Comparison of ENCODE assay signal across 29 cellular contexts in genomic region chr7:29539471-29539870, GRCh38. TPM values are rescaled to one million over a fixed set of nuclear protein-coding genes. Genes with fewer than 3 reads are reported as not detected.
"Had no signal": no experiment of that assay in that cellular context is flagged by ENCODE, and none has a peak within 500 bp of the region (broad histone marks: within the 10 kb centered on the region; RNA-seq: fewer than 3 reads in every experiment).

No MANE protein-coding gene starts in this region.

- H3K9ac ChIP-seq: KMS-11, SK-N-SH had no signal

- H3K4me2 ChIP-seq: KMS-11, SK-N-SH had no signal

- DNase-seq: activated CD4-positive, alpha-beta memory T cell treated with anti-CD3 and anti-CD28 coated beads, Interleukin-2, amount 10 ng/mL, durations not matched to agents 7 days and 5 days; activated CD4-positive, alpha-beta T cell treated with anti-CD3 and anti-CD28 coated beads for 36 hours; activated CD8-positive, alpha-beta memory T cell treated with anti-CD3 and anti-CD28 coated beads for 24 hours; activated CD8-positive, alpha-beta memory T cell treated with anti-CD3 and anti-CD28 coated beads, Interleukin-2, amount 10 ng/mL, durations not matched to agents 7 days and 5 days; activated CD8-positive, alpha-beta memory T cell treated with anti-CD3 and anti-CD28 coated beads, Interleukin-2, amount 50 U/mL, for 48 hours; activated effector memory CD4-positive, alpha-beta T cell treated with anti-CD3 and anti-CD28 coated beads, Interleukin-2, amount 50 U/mL, for 16 hours; activated naive CD4-positive, alpha-beta T cell; activated naive CD4-positive, alpha-beta T cell treated with anti-CD3 and anti-CD28 coated beads, Interleukin-2, amount 50 U/mL, for 16 hours; activated naive CD8-positive, alpha-beta T cell treated with anti-CD3 and anti-CD28 coated beads for 36 hours; activated T-cell treated with anti-CD3 and anti-CD28 coated beads, Interleukin-2, amount 50 U/mL, for 48 hours; amniotic stem cell; aorta; brain microvascular endothelial cell; NCI-H1092 treated with DMSO at 0.1 percent for 48 hours; NCI-H1417; NCI-H146; NCI-H187 treated with DMSO at 0.1 percent for 48 hours; NCI-H2081; NCI-H226; NCI-H524 treated with DMSO at 0.1 percent for 48 hours; NCI-H748 treated with DMSO at 0.1 percent for 48 hours; NK-92 treated with Interleukin-12 subunit alpha and Interleukin-12 subunit beta, amount 100 ng/mL, for 24 hours; SHP77 treated with DMSO at 0.1 percent for 48 hours; SK-N-SH had no signal

- H3K9me2 ChIP-seq: SK-N-SH had no signal

- H3K27ac ChIP-seq: brain microvascular endothelial cell, KMS-11, SJSA1 had no signal

- ATAC-seq: activated CD4-positive, alpha-beta T cell treated with anti-CD3 and anti-CD28 coated beads for 36 hours; activated CD4-positive, CD25-positive, alpha-beta regulatory T cell treated with anti-CD3 and anti-CD28 coated beads, Interleukin-2, amount 50 U/mL, for 24 hours; activated CD8-positive, alpha-beta memory T cell treated with anti-CD3 and anti-CD28 coated beads, Interleukin-2, amount 10 ng/mL, durations not matched to agents 7 days and 5 days had no signal

- H3K9me3 ChIP-seq: SJSA1 had no signal

- H3K36me3 ChIP-seq: brain microvascular endothelial cell, SJSA1 had no signal

- H3K4me3 ChIP-seq: SJSA1 had no signal

- H3K4me1 ChIP-seq: SJSA1 had no signal

- H3K27me3 ChIP-seq: brain microvascular endothelial cell, SJSA1 had no signal

RNA-seq across cellular contexts. Expression of gene PRR15, which starts 24.2 kb away (rescaled TPM):
- total RNA-seq: activated CD4-positive, alpha-beta memory T cell treated with anti-CD3 and anti-CD28 coated beads, Interleukin-2, amount 10 ng/mL, durations not matched to agents 7 days and 5 days; activated CD4-positive, alpha-beta T cell treated with anti-CD3 and anti-CD28 coated beads for 36 hours; activated CD8-positive, alpha-beta memory T cell treated with anti-CD3 and anti-CD28 coated beads, Interleukin-2, amount 10 ng/mL, durations not matched to agents 7 days and 5 days; activated naive CD8-positive, alpha-beta T cell treated with anti-CD3 and anti-CD28 coated beads for 36 hours; LHCN-M2; NCI-H460; SJSA1 had no signal
